In the genomic region with DNA sequence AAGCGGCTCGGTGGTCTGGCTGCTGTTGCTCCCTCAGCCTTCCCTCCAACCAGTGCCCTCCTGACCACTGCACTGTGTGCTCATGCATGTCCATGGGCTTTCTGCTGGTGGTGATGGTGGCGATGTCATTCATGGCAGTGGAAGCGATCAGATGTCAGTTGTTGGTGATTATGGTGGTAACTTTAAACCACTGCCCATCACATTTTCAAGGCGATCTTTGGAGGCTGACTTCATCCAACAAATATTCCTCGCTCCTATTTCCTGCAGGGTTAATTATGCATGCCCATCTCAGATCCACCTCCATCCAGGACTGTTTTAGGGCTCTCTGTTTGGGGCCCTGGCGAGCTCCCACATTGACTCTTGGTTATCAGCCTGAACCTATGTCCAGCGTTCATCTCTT, we compare ENCODE assay signal across 20 cellular contexts. TPM values are rescaled to one million over a fixed set of nuclear protein-coding genes. Genes with fewer than 3 reads are reported as not detected.
DNase-seq lines count a peak whose midpoint lies in the region.
"Had no signal": no experiment of that assay in that cellular context is flagged by ENCODE, and none has a peak within 500 bp of the region (broad histone marks: within the 10 kb centered on the region; RNA-seq: fewer than 3 reads in every experiment).

No MANE protein-coding gene starts in this region.

- H3K4me2 ChIP-seq in neuronal stem cell (ENCODE audit: insufficient read depth, low read length, poor library complexity, severe bottlenecking) (no peak overlapping the region), mesenchymal stem cell (ENCODE audit: low read length, poor library complexity, severe bottlenecking) (no peak overlapping the region)
- H3K4me2 ChIP-seq: GM23338 had no signal

- no peak overlapping the region for H2BK120ac ChIP-seq in neuronal stem cell (ENCODE audit: low read depth, low read length)
- H2BK120ac ChIP-seq in mesenchymal stem cell (ENCODE audit: low read depth, low read length) = no peak overlapping the region

- no peaks in the 10 kb centered on the region for H3K9me3 ChIP-seq in neuronal stem cell (replicated peaks in 1 of 2; ENCODE audit: control insufficient read depth in 2 of 2, insufficient read depth in 1 of 2, low read depth in 1 of 2, low read length in 2 of 2)
- H3K9me3 ChIP-seq in mesenchymal stem cell (ENCODE audit: control insufficient read depth, low read length) = peaks cover 18% of the 10 kb centered on the region

- H3K18ac ChIP-seq in neuronal stem cell (ENCODE audit: low read length) = no peak overlapping the region
- no peak overlapping the region for H3K18ac ChIP-seq in mesenchymal stem cell (ENCODE audit: low read depth in 1 of 2, low read length in 2 of 2)

- peaks cover 2% of the 10 kb centered on the region for H3K79me1 ChIP-seq in neuronal stem cell (ENCODE audit: low read depth, low read length)
- no peaks in the 10 kb centered on the region for H3K79me1 ChIP-seq in mesenchymal stem cell (replicated peaks; ENCODE audit: low read length, poor library complexity, severe bottlenecking)

- intact Hi-C loops in cardiac septum (cut with DNase I) = no loop called here

- no peak overlapping the region for H4K8ac ChIP-seq in neuronal stem cell (ENCODE audit: low read depth, low read length)
- H4K8ac ChIP-seq in mesenchymal stem cell (ENCODE audit: low read length) = no peak overlapping the region

- H2BK12ac ChIP-seq in neuronal stem cell (ENCODE audit: low read length) (no peak overlapping the region), mesenchymal stem cell (ENCODE audit: low read length in 2 of 2) (no peak overlapping the region)

- WGBS in neuronal stem cell (ENCODE audit: extremely low coverage in 2 of 2, insufficient read length in 2 of 2, insufficient replicate concordance in 1 of 2), 2 donors = no CpG with 5 or more reads among the region's 8 CpGs
- 83% methylated on average over 8 of the region's 8 CpGs for WGBS in mesenchymal stem cell

- H3K27me3 ChIP-seq in neuronal stem cell (ENCODE audit: control insufficient read depth in 3 of 3, insufficient read depth in 3 of 3, low read depth in 1 of 3, low read length in 3 of 3) (peaks cover 0 to 19% (median 2%) of the 10 kb centered on the region in 3 experiments), mesenchymal stem cell (ENCODE audit: control insufficient read depth in 1 of 2, insufficient read depth in 1 of 2, low read length in 2 of 2) (peaks cover 60 to 70% of the 10 kb centered on the region in 2 experiments)

- no peak overlapping the region for H2BK15ac ChIP-seq in neuronal stem cell (ENCODE audit: low read length)
- H2BK15ac ChIP-seq in mesenchymal stem cell (ENCODE audit: low read depth, poor library complexity, severe bottlenecking) = no peak overlapping the region

- no peak overlapping the region for H3K23ac ChIP-seq in neuronal stem cell (ENCODE audit: low read depth, low read length, poor library complexity)
- no peak overlapping the region for H3K23ac ChIP-seq in mesenchymal stem cell (ENCODE audit: low read length in 2 of 2)

- H3K9ac ChIP-seq in neuronal stem cell (ENCODE audit: low read depth, low read length, poor library complexity) = peak overlapping the region; percentile 72
- H3K9ac ChIP-seq in mesenchymal stem cell (ENCODE audit: low read length) = no peak overlapping the region

- H3K36me3 ChIP-seq in neuronal stem cell (replicated peaks in 1 of 2; ENCODE audit: control insufficient read depth in 2 of 2, insufficient read depth in 2 of 2, low read length in 2 of 2) (no peaks in the 10 kb centered on the region), mesenchymal stem cell (ENCODE audit: control insufficient read depth in 1 of 2, insufficient read depth in 2 of 2, low read depth in 1 of 2, low read length in 2 of 2) (no peaks in the 10 kb centered on the region)

- no peak overlapping the region for H2AFZ ChIP-seq in neuronal stem cell (ENCODE audit: low read length)
- H2AFZ ChIP-seq in mesenchymal stem cell (ENCODE audit: low read depth, low read length) = no peak overlapping the region
- H2AFZ ChIP-seq: GM23338 had no signal

- H3K27ac ChIP-seq in neuronal stem cell (replicated peaks; ENCODE audit: low read length) (no peak overlapping the region), mesenchymal stem cell (ENCODE audit: low read length, poor library complexity, severe bottlenecking) (no peak overlapping the region)

- DNase-seq in M059J (ENCODE audit: low read depth) = peak; percentile 38
- DNase-seq in kidney tubule cell (ENCODE audit: low spot score) = peak; percentile 73
- no peak for DNase-seq in neuronal stem cell (ENCODE audit: low spot score)
- DNase-seq in cardiac septum (ENCODE audit: low spot score) = no peak
- no peak for DNase-seq in mesenchymal stem cell
- DNase-seq in NCI-H526 (lab: John Stamatoyannopoulos, UW) = no peak
- no peak for DNase-seq in NCI-H748 treated with DMSO at 0.1 percent for 48 hours (lab: John Stamatoyannopoulos, UW)
- DNase-seq: C1 segment of cervical spinal cord; Calu3; CD4-positive, alpha-beta memory T cell; COR-L47; DMS53; DMS79 treated with DMSO at 0.1 percent for 48 hours; GF-D8; H9; HFFc6 had no signal

- no peaks in the 10 kb centered on the region for H3K4me1 ChIP-seq in neuronal stem cell (ENCODE audit: control insufficient read depth in 2 of 2, insufficient read depth in 1 of 2, low read depth in 1 of 2, low read length in 2 of 2)
- H3K4me1 ChIP-seq in mesenchymal stem cell (ENCODE audit: control insufficient read depth, insufficient read depth, low read depth, low read length) = peaks cover 5% of the 10 kb centered on the region

- no peak overlapping the region for H3K4ac ChIP-seq in neuronal stem cell (ENCODE audit: low read length)
- no peak overlapping the region for H3K4ac ChIP-seq in mesenchymal stem cell (ENCODE audit: low read depth in 1 of 2, low read length in 2 of 2)

- no peak overlapping the region for H2BK5ac ChIP-seq in neuronal stem cell (ENCODE audit: low read length)
- H2BK5ac ChIP-seq in mesenchymal stem cell (ENCODE audit: low read depth, low read length, poor library complexity, severe bottlenecking) = no peak overlapping the region

- H3K4me3 ChIP-seq in neuronal stem cell (ENCODE audit: low read length in 2 of 2) (no peak overlapping the region), mesenchymal stem cell (ENCODE audit: insufficient read depth in 1 of 2, low read depth in 1 of 2, low read length in 2 of 2) (no peak overlapping the region)
- H3K4me3 ChIP-seq: GM23338 had no signal

- H4K91ac ChIP-seq in neuronal stem cell (ENCODE audit: low read depth, low read length, poor library complexity) (no peak overlapping the region), mesenchymal stem cell (ENCODE audit: low read length) (no peak overlapping the region)

- H3K14ac ChIP-seq in neuronal stem cell (ENCODE audit: low read length) (no peak overlapping the region), mesenchymal stem cell (ENCODE audit: low read length in 2 of 2) (no peak overlapping the region)

- H2AK5ac ChIP-seq in neuronal stem cell (ENCODE audit: low read depth, low read length) (no peak overlapping the region), mesenchymal stem cell (ENCODE audit: low read length, severe bottlenecking) (no peak overlapping the region)

RNA-seq across cellular contexts. Expression of a gene that starts 13.4 kb away (rescaled TPM):
- total RNA-seq in M059J (2014; rRNA removed; shearing (Covaris generic)) = 0.17 TPM in 1 of 2 replicates, not detected in the other
- 1.5 TPM for polyA plus RNA-seq in neuronal stem cell (2013, experiment 1 of 2)
- 1.6 TPM for polyA plus RNA-seq in neuronal stem cell (2013, experiment 2 of 2)
- 6.2 TPM for total RNA-seq in cardiac septum
- not detected for polyA plus RNA-seq in mesenchymal stem cell (2013, experiment 1 of 2)
- polyA plus RNA-seq in mesenchymal stem cell (2013, experiment 2 of 2) = under 0.01 TPM
- total RNA-seq: CD4-positive, alpha-beta memory T cell; Daoy; G401; HFFc6 had no signal
- polyA plus RNA-seq: BJ; CD4-positive, alpha-beta memory T cell had no signal

Comparison
In these comparisons a context has a peak if more than half of its experiments do, and no peak if none do; other contexts are left out.
1. DNase-seq: peak in M059J (single experiment) and kidney tubule cell (single experiment); none in neuronal stem cell (single experiment), cardiac septum (single experiment), mesenchymal stem cell (single experiment), NCI-H526 (0 of 2) and NCI-H748 treated with DMSO at 0.1 percent for 48 hours (single experiment).